ENCODE assay signal across 16 cellular contexts in the genomic region with DNA sequence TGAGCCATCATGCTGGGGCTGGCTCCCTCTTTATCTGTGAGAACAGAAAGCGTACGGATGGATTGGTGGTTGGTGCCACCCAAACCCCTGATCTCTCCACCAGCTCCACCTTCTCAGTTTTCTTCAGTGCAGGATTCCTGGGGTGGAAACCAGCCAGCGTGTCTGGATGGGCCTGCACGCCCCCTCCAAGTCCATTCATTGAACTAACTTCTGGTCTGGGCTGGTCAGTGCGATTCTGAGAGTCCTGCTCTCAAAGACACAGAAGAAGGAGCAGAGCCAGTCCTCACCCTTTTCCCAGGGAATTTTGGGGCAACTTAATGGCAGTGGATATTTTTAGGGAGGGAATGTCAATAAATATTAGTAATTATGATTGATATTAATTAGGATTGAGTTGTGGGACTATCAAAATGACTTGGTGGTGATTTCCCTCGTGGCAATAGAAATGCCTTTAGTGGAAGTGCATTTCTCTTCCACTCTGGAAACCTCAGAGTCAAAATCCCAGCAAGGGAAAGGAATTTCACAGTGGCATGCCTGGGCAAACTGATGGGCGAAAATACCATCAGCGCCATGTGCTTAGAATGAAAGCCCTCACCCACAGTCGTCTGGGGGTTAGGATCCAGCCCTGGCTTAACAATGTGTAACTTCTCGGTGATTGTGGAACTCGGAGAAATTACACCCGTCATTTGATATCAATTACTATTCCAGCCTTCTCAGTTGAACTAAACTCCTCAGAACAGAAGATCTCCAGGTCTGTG.
"Had no signal": no experiment of that assay in that cellular context is flagged by ENCODE, and none has a peak within 500 bp of the region (broad histone marks: within the 10 kb centered on the region; RNA-seq: fewer than 3 reads in every experiment).

No MANE protein-coding gene starts in this region.

- H3K4me1 Mint-ChIP-seq: activated CD4-positive, alpha-beta memory T cell treated with anti-CD3 and anti-CD28 coated beads, Interleukin-2, amount 10 ng/mL, durations not matched to agents 7 days and 5 days; activated naive CD4-positive, alpha-beta T cell treated with anti-CD3 and anti-CD28 coated beads, Interleukin-2, amount 10 ng/mL, durations not matched to agents 7 days and 5 days; activated naive CD8-positive, alpha-beta T cell treated with anti-CD3 and anti-CD28 coated beads for 36 hours; activated T-helper 17 cell treated with anti-CD3 and anti-CD28 coated beads, Interleukin-2, amount 50 U/mL, for 72 hours had no signal

- H3K9ac ChIP-seq: KMS-11, SK-N-SH had no signal

- DNase-seq: activated CD4-positive, alpha-beta memory T cell treated with anti-CD3 and anti-CD28 coated beads, Interleukin-2, amount 10 ng/mL, durations not matched to agents 7 days and 5 days; activated CD4-positive, alpha-beta T cell treated with anti-CD3 and anti-CD28 coated beads, Interleukin-2, amount 50 U/mL, for 1 hour; activated CD4-positive, CD25-positive, alpha-beta regulatory T cell; activated gamma-delta T cell treated with Interleukin-2 at 50 U/mL for 16 hours; activated naive CD4-positive, alpha-beta T cell treated with anti-CD3 and anti-CD28 coated beads, Interleukin-2, amount 10 ng/mL, durations not matched to agents 7 days and 5 days; activated naive CD8-positive, alpha-beta T cell treated with anti-CD3 and anti-CD28 coated beads for 36 hours; activated T-cell treated with anti-CD3 and anti-CD28 coated beads for 4 hours; activated T-cell treated with anti-CD3 and anti-CD28 coated beads, Interleukin-2, amount 50 U/mL, for 48 hours; NK-92 treated with Interleukin-12 subunit alpha and Interleukin-12 subunit beta, amount 100 ng/mL, for 24 hours; OCI-M1; T-helper 1 cell had no signal

- H3K27ac Mint-ChIP-seq: activated CD4-positive, alpha-beta memory T cell treated with anti-CD3 and anti-CD28 coated beads, Interleukin-2, amount 10 ng/mL, durations not matched to agents 7 days and 5 days; activated naive CD4-positive, alpha-beta T cell treated with anti-CD3 and anti-CD28 coated beads, Interleukin-2, amount 10 ng/mL, durations not matched to agents 7 days and 5 days; activated naive CD8-positive, alpha-beta T cell treated with anti-CD3 and anti-CD28 coated beads for 36 hours; activated T-helper 17 cell treated with anti-CD3 and anti-CD28 coated beads, Interleukin-2, amount 50 U/mL, for 72 hours had no signal

- H3K27me3 Mint-ChIP-seq: activated CD4-positive, alpha-beta memory T cell treated with anti-CD3 and anti-CD28 coated beads, Interleukin-2, amount 10 ng/mL, durations not matched to agents 7 days and 5 days; activated naive CD8-positive, alpha-beta T cell treated with anti-CD3 and anti-CD28 coated beads for 36 hours; activated T-helper 17 cell treated with anti-CD3 and anti-CD28 coated beads, Interleukin-2, amount 50 U/mL, for 72 hours had no signal

- H3K36me3 Mint-ChIP-seq: activated naive CD4-positive, alpha-beta T cell treated with anti-CD3 and anti-CD28 coated beads, Interleukin-2, amount 10 ng/mL, durations not matched to agents 7 days and 5 days; activated naive CD8-positive, alpha-beta T cell treated with anti-CD3 and anti-CD28 coated beads for 36 hours had no signal

- ATAC-seq: activated T-helper 17 cell treated with anti-CD3 and anti-CD28 coated beads, Interleukin-2, amount 50 U/mL, for 72 hours had no signal

- H3K27ac ChIP-seq: KMS-11, SJCRH30, VCaP had no signal

- H3K4me2 ChIP-seq: KMS-11, SK-N-SH had no signal

- H3K4me1 ChIP-seq: SJCRH30 had no signal

- H3K36me3 ChIP-seq: SJCRH30 had no signal

- H3K4me3 Mint-ChIP-seq: activated CD4-positive, alpha-beta memory T cell treated with anti-CD3 and anti-CD28 coated beads, Interleukin-2, amount 10 ng/mL, durations not matched to agents 7 days and 5 days; activated naive CD4-positive, alpha-beta T cell treated with anti-CD3 and anti-CD28 coated beads, Interleukin-2, amount 10 ng/mL, durations not matched to agents 7 days and 5 days; activated naive CD8-positive, alpha-beta T cell treated with anti-CD3 and anti-CD28 coated beads for 36 hours; activated T-helper 17 cell treated with anti-CD3 and anti-CD28 coated beads, Interleukin-2, amount 50 U/mL, for 72 hours had no signal

- H3K9me3 ChIP-seq: SJCRH30, SK-N-SH had no signal

- H3K4me3 ChIP-seq: SJCRH30 had no signal

- H3K9me3 Mint-ChIP-seq: activated CD4-positive, alpha-beta memory T cell treated with anti-CD3 and anti-CD28 coated beads, Interleukin-2, amount 10 ng/mL, durations not matched to agents 7 days and 5 days; activated naive CD4-positive, alpha-beta T cell treated with anti-CD3 and anti-CD28 coated beads, Interleukin-2, amount 10 ng/mL, durations not matched to agents 7 days and 5 days; activated naive CD8-positive, alpha-beta T cell treated with anti-CD3 and anti-CD28 coated beads for 36 hours had no signal
